In the genomic region with DNA sequence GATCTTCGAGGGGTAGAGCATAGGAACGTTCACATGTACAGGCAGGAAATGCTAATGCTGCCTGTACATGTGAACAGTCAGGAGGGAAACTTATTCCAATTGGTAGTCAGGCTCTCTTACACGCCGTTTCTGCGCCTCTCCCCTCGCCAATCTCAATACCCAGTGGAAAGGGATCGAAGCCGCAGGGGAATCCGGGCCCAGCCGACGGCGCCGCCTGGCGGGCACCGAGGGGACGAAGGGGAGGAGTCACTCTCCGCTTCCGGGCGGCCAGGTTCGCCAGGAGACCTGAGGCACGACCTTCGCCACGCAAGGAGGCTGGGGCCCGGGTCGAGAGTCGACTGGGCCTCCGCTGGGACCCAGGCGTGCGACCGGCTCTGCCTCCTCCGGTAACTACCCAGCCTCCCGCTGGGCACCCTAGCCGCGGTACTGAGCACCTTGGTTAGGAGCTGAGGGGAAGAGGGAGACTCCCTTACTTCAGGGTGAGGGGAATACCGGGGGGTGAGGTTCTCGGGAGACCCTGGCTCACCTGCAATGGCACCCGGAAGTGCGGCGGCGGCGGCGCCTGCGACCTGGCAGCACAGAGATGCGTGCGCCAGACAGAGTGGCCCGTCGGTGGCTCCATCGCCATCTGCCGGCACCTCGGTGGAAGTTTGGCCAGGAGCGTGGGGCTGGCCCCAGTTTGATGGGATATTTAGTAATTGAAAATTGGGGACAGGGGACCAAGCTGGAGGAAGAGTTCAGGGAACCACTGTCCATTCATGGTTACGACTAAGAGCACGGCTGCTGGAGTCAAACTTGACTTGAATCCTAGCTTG, we compare ENCODE assay signal across 1 cellular context.
TF ChIP-seq lines count a peak whose summit lies in the region.

A gene (minus strand): TSS at position 557 of the 815 bp plus-strand sequence. CDS start 1,026 bp downstream, outside the sequence.

TF ChIP-seq in GM12878, 131 proteins besides CTCF, POLR2A, EP300 and RAD21 (continued from another document and continues in another):
- TF ChIP-seq, protein P1, sequence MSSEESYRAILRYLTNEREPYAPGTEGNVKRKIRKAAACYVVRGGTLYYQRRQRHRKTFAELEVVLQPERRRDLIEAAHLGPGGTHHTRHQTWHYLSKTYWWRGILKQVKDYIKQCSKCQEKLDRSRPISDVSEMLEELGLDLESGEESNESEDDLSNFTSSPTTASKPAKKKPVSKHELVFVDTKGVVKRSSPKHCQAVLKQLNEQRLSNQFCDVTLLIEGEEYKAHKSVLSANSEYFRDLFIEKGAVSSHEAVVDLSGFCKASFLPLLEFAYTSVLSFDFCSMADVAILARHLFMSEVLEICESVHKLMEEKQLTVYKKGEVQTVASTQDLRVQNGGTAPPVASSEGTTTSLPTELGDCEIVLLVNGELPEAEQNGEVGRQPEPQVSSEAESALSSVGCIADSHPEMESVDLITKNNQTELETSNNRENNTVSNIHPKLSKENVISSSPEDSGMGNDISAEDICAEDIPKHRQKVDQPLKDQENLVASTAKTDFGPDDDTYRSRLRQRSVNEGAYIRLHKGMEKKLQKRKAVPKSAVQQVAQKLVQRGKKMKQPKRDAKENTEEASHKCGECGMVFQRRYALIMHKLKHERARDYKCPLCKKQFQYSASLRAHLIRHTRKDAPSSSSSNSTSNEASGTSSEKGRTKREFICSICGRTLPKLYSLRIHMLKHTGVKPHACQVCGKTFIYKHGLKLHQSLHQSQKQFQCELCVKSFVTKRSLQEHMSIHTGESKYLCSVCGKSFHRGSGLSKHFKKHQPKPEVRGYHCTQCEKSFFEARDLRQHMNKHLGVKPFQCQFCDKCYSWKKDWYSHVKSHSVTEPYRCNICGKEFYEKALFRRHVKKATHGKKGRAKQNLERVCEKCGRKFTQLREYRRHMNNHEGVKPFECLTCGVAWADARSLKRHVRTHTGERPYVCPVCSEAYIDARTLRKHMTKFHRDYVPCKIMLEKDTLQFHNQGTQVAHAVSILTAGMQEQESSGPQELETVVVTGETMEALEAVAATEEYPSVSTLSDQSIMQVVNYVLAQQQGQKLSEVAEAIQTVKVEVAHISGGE (CRISPR knock-in tag; IDR thresholded peaks at IDR 0.05): peak; percentile 43; the same call in 1 of the 2 replicates
- TF ChIP-seq ESRRA (IDR thresholded peaks at IDR 0.05; ENCODE audit: low read length) (no peak; the same call in 1 of the 2 replicates), HDGF (IDR thresholded peaks at IDR 0.05) (peak; percentile 87; the same call in 1 of the 2 replicates), PAX5 (IDR thresholded peaks at IDR 0.05; ENCODE audit: borderline replicate concordance, low read depth, low read length) (0 out of 2 replicates have a peak, but pooled peaks have one; percentile 11), BRCA1 (IDR thresholded peaks at IDR 0.05; ENCODE audit: low read depth, low read length) (no peak), TCF3 (IDR thresholded peaks at IDR 0.05; ENCODE audit: borderline replicate concordance, insufficient read depth, low read depth, low read length) (0 out of 2 replicates have a peak, but pooled peaks have one; percentile 50), JUNB (IDR thresholded peaks at IDR 0.05) (no peak), HCFC1 (IDR thresholded peaks at IDR 0.05; ENCODE audit: low read length) (peak; percentile 71), STAT3 (IDR thresholded peaks at IDR 0.05; ENCODE audit: low read depth, low read length) (no peak), DPF2 (IDR thresholded peaks at IDR 0.05) (peak; percentile 82; the same call in 1 of the 2 replicates), BHLHE40 (IDR thresholded peaks at IDR 0.05; ENCODE audit: borderline replicate concordance in 1 of 2, low read depth in 2 of 2, low read length in 1 of 2) (peak; percentile 40 to 70; a peak in 3 of 4 replicates), EGR1 (IDR thresholded peaks at IDR 0.05; ENCODE audit: borderline replicate concordance in 1 of 2, low read depth in 2 of 2, low read length in 2 of 2) (peak in 1 of 2 experiments; percentile 65; a peak in 2 of 3 replicates), LARP7 (IDR thresholded peaks at IDR 0.05) (peak; percentile 79), ZNF274 (IDR thresholded peaks at IDR 0.05; ENCODE audit: insufficient read depth, insufficient read length) (no peak), NR2C2 (IDR thresholded peaks at IDR 0.05; ENCODE audit: borderline replicate concordance, control insufficient read depth, insufficient read length, low read depth) (no peak), POLR2AphosphoS5 (IDR thresholded peaks at IDR 0.05; ENCODE audit: low read length) (peak; percentile 94), SUPT20H (IDR thresholded peaks at IDR 0.05; ENCODE audit: borderline replicate concordance, control insufficient read depth, low read depth, low read length) (no peak), SUZ12 (IDR thresholded peaks at IDR 0.05; ENCODE audit: unreplicated experiment) (no peak), SMARCA5 (IDR thresholded peaks at IDR 0.05) (peak; percentile 99), CREM (IDR thresholded peaks at IDR 0.05; ENCODE audit: low read depth) (peak; percentile 77), TARDBP (IDR thresholded peaks at IDR 0.05; ENCODE audit: borderline replicate concordance) (peak; percentile 39; the same call in 1 of the 2 replicates), MYB (IDR thresholded peaks at IDR 0.05; ENCODE audit: borderline replicate concordance, low read depth, low read length) (no peak), FOXM1 (IDR thresholded peaks at IDR 0.05; ENCODE audit: low read depth, low read length) (peak; percentile 84), KDM1A (IDR thresholded peaks at IDR 0.05; ENCODE audit: borderline replicate concordance) (no peak), IKZF1 (conservative IDR thresholded peaks at IDR 0.05) (peak; percentile 89), MXI1 (IDR thresholded peaks at IDR 0.05; ENCODE audit: low read depth, low read length) (0 out of 2 replicates have a peak, but pooled peaks have one; percentile 51), WRNIP1 (IDR thresholded peaks at IDR 0.05; ENCODE audit: borderline replicate concordance, low read depth, low read length) (no peak), MEF2B (IDR thresholded peaks at IDR 0.05; ENCODE audit: partially characterized antibody, poor library complexity, severe bottlenecking) (peak; percentile 71), RFX5 (IDR thresholded peaks at IDR 0.05; ENCODE audit: low read depth, low read length) (peak; percentile 31; the same call in 1 of the 2 replicates), ZNF622 (IDR thresholded peaks at IDR 0.05) (no peak), CBX3 (IDR thresholded peaks at IDR 0.05; ENCODE audit: borderline replicate concordance, low read depth) (no peak)
- TF ChIP-seq, protein P2, sequence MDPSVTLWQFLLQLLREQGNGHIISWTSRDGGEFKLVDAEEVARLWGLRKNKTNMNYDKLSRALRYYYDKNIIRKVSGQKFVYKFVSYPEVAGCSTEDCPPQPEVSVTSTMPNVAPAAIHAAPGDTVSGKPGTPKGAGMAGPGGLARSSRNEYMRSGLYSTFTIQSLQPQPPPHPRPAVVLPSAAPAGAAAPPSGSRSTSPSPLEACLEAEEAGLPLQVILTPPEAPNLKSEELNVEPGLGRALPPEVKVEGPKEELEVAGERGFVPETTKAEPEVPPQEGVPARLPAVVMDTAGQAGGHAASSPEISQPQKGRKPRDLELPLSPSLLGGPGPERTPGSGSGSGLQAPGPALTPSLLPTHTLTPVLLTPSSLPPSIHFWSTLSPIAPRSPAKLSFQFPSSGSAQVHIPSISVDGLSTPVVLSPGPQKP (IDR thresholded peaks at IDR 0.05; ENCODE audit: low read depth, low read length): peak; percentile 89
- TF ChIP-seq, protein P3, sequence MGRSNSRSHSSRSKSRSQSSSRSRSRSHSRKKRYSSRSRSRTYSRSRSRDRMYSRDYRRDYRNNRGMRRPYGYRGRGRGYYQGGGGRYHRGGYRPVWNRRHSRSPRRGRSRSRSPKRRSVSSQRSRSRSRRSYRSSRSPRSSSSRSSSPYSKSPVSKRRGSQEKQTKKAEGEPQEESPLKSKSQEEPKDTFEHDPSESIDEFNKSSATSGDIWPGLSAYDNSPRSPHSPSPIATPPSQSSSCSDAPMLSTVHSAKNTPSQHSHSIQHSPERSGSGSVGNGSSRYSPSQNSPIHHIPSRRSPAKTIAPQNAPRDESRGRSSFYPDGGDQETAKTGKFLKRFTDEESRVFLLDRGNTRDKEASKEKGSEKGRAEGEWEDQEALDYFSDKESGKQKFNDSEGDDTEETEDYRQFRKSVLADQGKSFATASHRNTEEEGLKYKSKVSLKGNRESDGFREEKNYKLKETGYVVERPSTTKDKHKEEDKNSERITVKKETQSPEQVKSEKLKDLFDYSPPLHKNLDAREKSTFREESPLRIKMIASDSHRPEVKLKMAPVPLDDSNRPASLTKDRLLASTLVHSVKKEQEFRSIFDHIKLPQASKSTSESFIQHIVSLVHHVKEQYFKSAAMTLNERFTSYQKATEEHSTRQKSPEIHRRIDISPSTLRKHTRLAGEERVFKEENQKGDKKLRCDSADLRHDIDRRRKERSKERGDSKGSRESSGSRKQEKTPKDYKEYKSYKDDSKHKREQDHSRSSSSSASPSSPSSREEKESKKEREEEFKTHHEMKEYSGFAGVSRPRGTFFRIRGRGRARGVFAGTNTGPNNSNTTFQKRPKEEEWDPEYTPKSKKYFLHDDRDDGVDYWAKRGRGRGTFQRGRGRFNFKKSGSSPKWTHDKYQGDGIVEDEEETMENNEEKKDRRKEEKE (IDR thresholded peaks at IDR 0.05): no peak
- TF ChIP-seq, protein P4, sequence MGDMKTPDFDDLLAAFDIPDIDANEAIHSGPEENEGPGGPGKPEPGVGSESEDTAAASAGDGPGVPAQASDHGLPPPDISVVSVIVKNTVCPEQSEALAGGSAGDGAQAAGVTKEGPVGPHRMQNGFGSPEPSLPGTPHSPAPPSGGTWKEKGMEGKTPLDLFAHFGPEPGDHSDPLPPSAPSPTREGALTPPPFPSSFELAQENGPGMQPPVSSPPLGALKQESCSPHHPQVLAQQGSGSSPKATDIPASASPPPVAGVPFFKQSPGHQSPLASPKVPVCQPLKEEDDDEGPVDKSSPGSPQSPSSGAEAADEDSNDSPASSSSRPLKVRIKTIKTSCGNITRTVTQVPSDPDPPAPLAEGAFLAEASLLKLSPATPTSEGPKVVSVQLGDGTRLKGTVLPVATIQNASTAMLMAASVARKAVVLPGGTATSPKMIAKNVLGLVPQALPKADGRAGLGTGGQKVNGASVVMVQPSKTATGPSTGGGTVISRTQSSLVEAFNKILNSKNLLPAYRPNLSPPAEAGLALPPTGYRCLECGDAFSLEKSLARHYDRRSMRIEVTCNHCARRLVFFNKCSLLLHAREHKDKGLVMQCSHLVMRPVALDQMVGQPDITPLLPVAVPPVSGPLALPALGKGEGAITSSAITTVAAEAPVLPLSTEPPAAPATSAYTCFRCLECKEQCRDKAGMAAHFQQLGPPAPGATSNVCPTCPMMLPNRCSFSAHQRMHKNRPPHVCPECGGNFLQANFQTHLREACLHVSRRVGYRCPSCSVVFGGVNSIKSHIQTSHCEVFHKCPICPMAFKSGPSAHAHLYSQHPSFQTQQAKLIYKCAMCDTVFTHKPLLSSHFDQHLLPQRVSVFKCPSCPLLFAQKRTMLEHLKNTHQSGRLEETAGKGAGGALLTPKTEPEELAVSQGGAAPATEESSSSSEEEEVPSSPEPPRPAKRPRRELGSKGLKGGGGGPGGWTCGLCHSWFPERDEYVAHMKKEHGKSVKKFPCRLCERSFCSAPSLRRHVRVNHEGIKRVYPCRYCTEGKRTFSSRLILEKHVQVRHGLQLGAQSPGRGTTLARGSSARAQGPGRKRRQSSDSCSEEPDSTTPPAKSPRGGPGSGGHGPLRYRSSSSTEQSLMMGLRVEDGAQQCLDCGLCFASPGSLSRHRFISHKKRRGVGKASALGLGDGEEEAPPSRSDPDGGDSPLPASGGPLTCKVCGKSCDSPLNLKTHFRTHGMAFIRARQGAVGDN (IDR thresholded peaks at IDR 0.05): peak; percentile 38; the same call in 1 of the 2 replicates
- TF ChIP-seq, protein P5, sequence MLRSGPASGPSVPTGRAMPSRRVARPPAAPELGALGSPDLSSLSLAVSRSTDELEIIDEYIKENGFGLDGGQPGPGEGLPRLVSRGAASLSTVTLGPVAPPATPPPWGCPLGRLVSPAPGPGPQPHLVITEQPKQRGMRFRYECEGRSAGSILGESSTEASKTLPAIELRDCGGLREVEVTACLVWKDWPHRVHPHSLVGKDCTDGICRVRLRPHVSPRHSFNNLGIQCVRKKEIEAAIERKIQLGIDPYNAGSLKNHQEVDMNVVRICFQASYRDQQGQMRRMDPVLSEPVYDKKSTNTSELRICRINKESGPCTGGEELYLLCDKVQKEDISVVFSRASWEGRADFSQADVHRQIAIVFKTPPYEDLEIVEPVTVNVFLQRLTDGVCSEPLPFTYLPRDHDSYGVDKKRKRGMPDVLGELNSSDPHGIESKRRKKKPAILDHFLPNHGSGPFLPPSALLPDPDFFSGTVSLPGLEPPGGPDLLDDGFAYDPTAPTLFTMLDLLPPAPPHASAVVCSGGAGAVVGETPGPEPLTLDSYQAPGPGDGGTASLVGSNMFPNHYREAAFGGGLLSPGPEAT (IDR thresholded peaks at IDR 0.05; ENCODE audit: low read depth): peak; percentile 91
- TF ChIP-seq, protein P6, sequence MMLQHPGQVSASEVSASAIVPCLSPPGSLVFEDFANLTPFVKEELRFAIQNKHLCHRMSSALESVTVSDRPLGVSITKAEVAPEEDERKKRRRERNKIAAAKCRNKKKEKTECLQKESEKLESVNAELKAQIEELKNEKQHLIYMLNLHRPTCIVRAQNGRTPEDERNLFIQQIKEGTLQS (IDR thresholded peaks at IDR 0.05; ENCODE audit: borderline replicate concordance, extremely low read depth, low read depth, low read length): no peak
- TF ChIP-seq, protein P7, sequence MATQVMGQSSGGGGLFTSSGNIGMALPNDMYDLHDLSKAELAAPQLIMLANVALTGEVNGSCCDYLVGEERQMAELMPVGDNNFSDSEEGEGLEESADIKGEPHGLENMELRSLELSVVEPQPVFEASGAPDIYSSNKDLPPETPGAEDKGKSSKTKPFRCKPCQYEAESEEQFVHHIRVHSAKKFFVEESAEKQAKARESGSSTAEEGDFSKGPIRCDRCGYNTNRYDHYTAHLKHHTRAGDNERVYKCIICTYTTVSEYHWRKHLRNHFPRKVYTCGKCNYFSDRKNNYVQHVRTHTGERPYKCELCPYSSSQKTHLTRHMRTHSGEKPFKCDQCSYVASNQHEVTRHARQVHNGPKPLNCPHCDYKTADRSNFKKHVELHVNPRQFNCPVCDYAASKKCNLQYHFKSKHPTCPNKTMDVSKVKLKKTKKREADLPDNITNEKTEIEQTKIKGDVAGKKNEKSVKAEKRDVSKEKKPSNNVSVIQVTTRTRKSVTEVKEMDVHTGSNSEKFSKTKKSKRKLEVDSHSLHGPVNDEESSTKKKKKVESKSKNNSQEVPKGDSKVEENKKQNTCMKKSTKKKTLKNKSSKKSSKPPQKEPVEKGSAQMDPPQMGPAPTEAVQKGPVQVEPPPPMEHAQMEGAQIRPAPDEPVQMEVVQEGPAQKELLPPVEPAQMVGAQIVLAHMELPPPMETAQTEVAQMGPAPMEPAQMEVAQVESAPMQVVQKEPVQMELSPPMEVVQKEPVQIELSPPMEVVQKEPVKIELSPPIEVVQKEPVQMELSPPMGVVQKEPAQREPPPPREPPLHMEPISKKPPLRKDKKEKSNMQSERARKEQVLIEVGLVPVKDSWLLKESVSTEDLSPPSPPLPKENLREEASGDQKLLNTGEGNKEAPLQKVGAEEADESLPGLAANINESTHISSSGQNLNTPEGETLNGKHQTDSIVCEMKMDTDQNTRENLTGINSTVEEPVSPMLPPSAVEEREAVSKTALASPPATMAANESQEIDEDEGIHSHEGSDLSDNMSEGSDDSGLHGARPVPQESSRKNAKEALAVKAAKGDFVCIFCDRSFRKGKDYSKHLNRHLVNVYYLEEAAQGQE (IDR thresholded peaks at IDR 0.05; ENCODE audit: low read depth, low read length): no peak
- TF ChIP-seq, protein P8, sequence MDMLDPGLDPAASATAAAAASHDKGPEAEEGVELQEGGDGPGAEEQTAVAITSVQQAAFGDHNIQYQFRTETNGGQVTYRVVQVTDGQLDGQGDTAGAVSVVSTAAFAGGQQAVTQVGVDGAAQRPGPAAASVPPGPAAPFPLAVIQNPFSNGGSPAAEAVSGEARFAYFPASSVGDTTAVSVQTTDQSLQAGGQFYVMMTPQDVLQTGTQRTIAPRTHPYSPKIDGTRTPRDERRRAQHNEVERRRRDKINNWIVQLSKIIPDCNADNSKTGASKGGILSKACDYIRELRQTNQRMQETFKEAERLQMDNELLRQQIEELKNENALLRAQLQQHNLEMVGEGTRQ (IDR thresholded peaks at IDR 0.05; ENCODE audit: borderline replicate concordance, low read depth, low read length): no peak
